ENCODE assay signal across 18 cellular contexts in the genomic region with DNA sequence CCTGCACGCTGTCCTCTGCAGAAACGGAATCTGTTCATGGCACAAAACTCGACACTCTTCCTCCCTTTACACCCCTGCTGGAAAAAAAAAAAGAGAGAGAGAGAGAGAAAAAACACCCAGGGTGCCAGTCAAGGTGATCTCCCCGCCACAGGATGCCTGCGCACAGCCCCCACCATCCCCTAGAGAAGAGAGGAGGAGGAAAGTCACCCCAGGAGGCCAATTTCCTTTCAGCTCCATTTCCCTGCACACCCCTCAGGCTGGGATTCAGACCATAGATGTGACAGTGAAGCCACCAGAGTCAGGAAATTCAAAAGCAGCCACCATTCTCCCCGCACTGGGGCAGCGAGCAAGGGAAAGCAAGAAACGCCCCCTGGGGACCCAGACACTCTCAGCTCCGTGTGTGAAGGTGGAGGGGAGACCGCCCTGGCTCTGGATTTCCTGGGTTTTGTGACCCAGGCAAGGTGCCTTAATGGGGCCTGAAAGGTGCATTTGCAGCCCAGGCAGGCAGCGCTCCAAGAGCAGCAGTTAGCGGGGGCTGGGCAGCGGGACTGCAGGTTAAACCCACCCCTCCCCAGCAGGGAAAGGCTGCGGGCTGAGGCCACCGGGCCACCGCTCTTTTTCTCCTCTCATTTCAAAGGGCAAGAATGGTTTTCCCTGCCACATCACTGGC.
DNase-seq lines count a peak whose midpoint lies in the region; ATAC-seq, FAIRE-seq and TF ChIP-seq lines count a peak whose summit lies in the region.
"Had no signal": no experiment of that assay in that cellular context is flagged by ENCODE, and none has a peak within 500 bp of the region (broad histone marks: within the 10 kb centered on the region; RNA-seq: fewer than 3 reads in every experiment).

No MANE protein-coding gene starts in this region.

- no peaks in the 10 kb centered on the region for H3K79me2 ChIP-seq in neural cell (replicated peaks; ENCODE audit: insufficient read depth, low read length)

- H3K27me3 Mint-ChIP-seq in T-helper 2 cell treated with Interferon-gamma antibody and Interleukin-4, amounts not matched to agents 5 μg/mL and 100 μg/mL, for 36 hours (ENCODE audit: low read depth) = no peaks in the 10 kb centered on the region
- H3K27me3 Mint-ChIP-seq in CD4-positive, alpha-beta memory T cell = no peaks in the 10 kb centered on the region
- no peaks in the 10 kb centered on the region for H3K27me3 Mint-ChIP-seq in activated B cell treated with CpG ODN at 0.5 μM for 24 hours

- H3K4me3 ChIP-seq in CD4-positive, alpha-beta memory T cell (ENCODE audit: low read length in 2 of 2) = no peak overlapping the region
- peak overlapping the region; percentile 47 for H3K4me3 ChIP-seq in neural cell (ENCODE audit: low read length)
- H3K4me3 ChIP-seq in kidney (ENCODE audit: low read length in 2 of 2) = no peak overlapping the region
- H3K4me3 ChIP-seq: colonic mucosa, lower lobe of right lung, smooth muscle cell, thyroid gland had no signal

- peaks cover 42% of the 10 kb centered on the region for H3K4me1 ChIP-seq in CD4-positive, alpha-beta memory T cell (ENCODE audit: insufficient read depth, low read length)
- peaks cover 0 to 5% of the 10 kb centered on the region in 2 donors for H3K4me1 ChIP-seq in kidney (ENCODE audit: control insufficient read depth in 1 of 2, insufficient read depth in 1 of 2, low read depth in 1 of 2, low read length in 2 of 2)
- H3K4me1 ChIP-seq: colonic mucosa, lower lobe of right lung, thyroid gland had no signal

- no peak for ATAC-seq in activated B cell treated with CpG ODN at 0.5 μM for 24 hours (ENCODE audit: low read depth)
- ATAC-seq: lower lobe of right lung, Panc1 had no signal

- intact Hi-C loops in CD4-positive, alpha-beta memory T cell (cut with micrococcal nuclease) = no loop called here
- intact Hi-C loops in activated B cell treated with CpG ODN at 0.5 μM for 24 hours (cut with micrococcal nuclease) (no loop called here), kidney (cut with DNase I) (no loop called here)

- no peaks in the 10 kb centered on the region for H4K20me1 ChIP-seq in neural cell (ENCODE audit: insufficient read depth)

- TF ChIP-seq RAD21 in neural cell (conservative IDR thresholded peaks at IDR 0.05) = no peak

- TF ChIP-seq CTCF in activated B cell treated with CpG ODN at 0.5 μM for 24 hours (IDR thresholded peaks at IDR 0.05) (no peak), neural cell (IDR thresholded peaks at IDR 0.05; ENCODE audit: poor library complexity, severe bottlenecking) (peak; percentile 8), kidney (IDR thresholded peaks at IDR 0.05; ENCODE audit: borderline replicate concordance, extremely low read depth, insufficient read depth) (no peak), GM10248 (IDR thresholded peaks at IDR 0.05; ENCODE audit: control extremely low read depth, extremely low read depth, low read depth, missing control alignments) (no peak)

- CTCF ChIA-PET in CD4-positive, alpha-beta memory T cell (lab: Charles Lee; ENCODE audit: partially characterized antibody) = interaction anchor here (1.1 to 12.5 kb wide), 2 partner anchors 12 to 18 kb away, joined by 3 to 122 read pairs; no protein-coding TSS in a partner anchor
- CTCF ChIA-PET in activated B cell treated with CpG ODN at 0.5 μM for 24 hours (lab: Charles Lee) (interaction anchor here (1.0 to 2.4 kb wide), 4 partner anchors 19 to 151 kb away, joined by 3 to 7 read pairs (median 6); no protein-coding TSS in a partner anchor), GM10248 (lab: Yijun Ruan, JAX) (interaction anchor here (4.1 to 6.2 kb wide), 2 partner anchors 28 to 147 kb away, joined by 17 to 50 read pairs; no protein-coding TSS in a partner anchor)

- H3K4me1 Mint-ChIP-seq in T-helper 2 cell treated with Interferon-gamma antibody and Interleukin-4, amounts not matched to agents 5 μg/mL and 100 μg/mL, for 36 hours (ENCODE audit: low read depth) = peaks cover 44% of the 10 kb centered on the region
- H3K4me1 Mint-ChIP-seq in CD4-positive, alpha-beta memory T cell = peaks cover 23 to 38% (median 31%) of the 10 kb centered on the region in 4 donors
- H3K4me1 Mint-ChIP-seq in activated B cell treated with CpG ODN at 0.5 μM for 24 hours = peaks cover 49% of the 10 kb centered on the region

- no peak overlapping the region for H3K4me2 ChIP-seq in neural cell (ENCODE audit: low read length)
- H3K4me2 ChIP-seq: smooth muscle cell had no signal

- H3K4me3 Mint-ChIP-seq in T-helper 2 cell treated with Interferon-gamma antibody and Interleukin-4, amounts not matched to agents 5 μg/mL and 100 μg/mL, for 36 hours = peak overlapping the region; percentile 24
- H3K4me3 Mint-ChIP-seq in CD4-positive, alpha-beta memory T cell = peak overlapping the region in 6 of 8 donors; percentile 54 to 77 (median 64)
- no peak overlapping the region for H3K4me3 Mint-ChIP-seq in activated B cell treated with CpG ODN at 0.5 μM for 24 hours
- H3K4me3 Mint-ChIP-seq: T-helper 1 cell treated with Interleukin-12 subunit alpha and Interleukin-12 subunit beta and Interleukin-4 antibody, amounts not matched to agents 30 μg/mL and 1 μg/mL, for 36 hours had no signal

- no peaks in the 10 kb centered on the region for H3K9me3 Mint-ChIP-seq in T-helper 2 cell treated with Interferon-gamma antibody and Interleukin-4, amounts not matched to agents 5 μg/mL and 100 μg/mL, for 36 hours
- H3K9me3 Mint-ChIP-seq in CD4-positive, alpha-beta memory T cell = peaks cover 0 to 2% (median 0%) of the 10 kb centered on the region in 8 donors
- no peaks in the 10 kb centered on the region for H3K9me3 Mint-ChIP-seq in activated B cell treated with CpG ODN at 0.5 μM for 24 hours
- H3K9me3 Mint-ChIP-seq: T-helper 1 cell treated with Interleukin-12 subunit alpha and Interleukin-12 subunit beta and Interleukin-4 antibody, amounts not matched to agents 30 μg/mL and 1 μg/mL, for 36 hours had no signal

- H3K27ac ChIP-seq in CD4-positive, alpha-beta memory T cell (ENCODE audit: low read depth, low read length) = no peak overlapping the region
- H3K27ac ChIP-seq in neural cell (ENCODE audit: low read length) (peak overlapping the region; percentile 44), kidney (ENCODE audit: low read depth in 2 of 2, low read length in 2 of 2) (no peak overlapping the region)
- H3K27ac ChIP-seq: colonic mucosa, lower lobe of right lung, thyroid gland had no signal

- H2AFZ ChIP-seq in neural cell (ENCODE audit: low read depth, low read length) = peak overlapping the region; percentile 45

- no peak for DNase-seq in T-helper 2 cell treated with Interferon-gamma antibody and Interleukin-4, amounts not matched to agents 5 μg/mL and 100 μg/mL, for 36 hours (ENCODE audit: low spot score)
- DNase-seq in T-helper 2 cell = no peak
- no peak for DNase-seq in CD4-positive, alpha-beta memory T cell
- DNase-seq in activated B cell treated with CpG ODN at 0.5 μM for 24 hours = no peak
- DNase-seq in 8988T = no peak
- no peak for DNase-seq in kidney
- DNase-seq in GM10248 (ENCODE audit: extremely low spot score) = no peak
- DNase-seq: amygdala, colonic mucosa, DMS 273 treated with DMSO at 0.1 percent for 48 hours, lower lobe of right lung, MM.1S, NCI-H345, thyroid gland had no signal

- H3K27ac Mint-ChIP-seq in T-helper 2 cell treated with Interferon-gamma antibody and Interleukin-4, amounts not matched to agents 5 μg/mL and 100 μg/mL, for 36 hours = no peak overlapping the region
- peak overlapping the region; percentile 33 to 86 (median 70) for H3K27ac Mint-ChIP-seq in CD4-positive, alpha-beta memory T cell
- H3K27ac Mint-ChIP-seq in activated B cell treated with CpG ODN at 0.5 μM for 24 hours = peak overlapping the region; percentile 19
- H3K27ac Mint-ChIP-seq: T-helper 1 cell treated with Interleukin-12 subunit alpha and Interleukin-12 subunit beta and Interleukin-4 antibody, amounts not matched to agents 30 μg/mL and 1 μg/mL, for 36 hours had no signal

- no peaks in the 10 kb centered on the region for H3K27me3 ChIP-seq in CD4-positive, alpha-beta memory T cell (ENCODE audit: insufficient read depth, low read length)
- no peaks in the 10 kb centered on the region for H3K27me3 ChIP-seq in neural cell (ENCODE audit: insufficient read depth, low read depth, low read length)
- H3K27me3 ChIP-seq: colonic mucosa, thyroid gland had no signal

- POLR2A ChIA-PET in CD4-positive, alpha-beta memory T cell (lab: Charles Lee; ENCODE audit: partially characterized antibody) = interaction anchor here (0.6 to 1.7 kb wide), 2 partner anchors 29 to 33 kb away, joined by 3 to 4 read pairs; no protein-coding TSS in a partner anchor
- POLR2A ChIA-PET in activated B cell treated with CpG ODN at 0.5 μM for 24 hours (lab: Charles Lee) (interaction anchor here (1.0 to 1.5 kb wide), 3 partner anchors 16 to 27 kb away, joined by 3 to 6 read pairs (median 3); no protein-coding TSS in a partner anchor), GM10248 (lab: Yijun Ruan, JAX) (no interaction called here)

- TF ChIP-seq EP300 in neural cell (conservative IDR thresholded peaks at IDR 0.05; ENCODE audit: poor library complexity, severe bottlenecking) = no peak

- no peaks in the 10 kb centered on the region for H3K9me2 ChIP-seq in neural cell (ENCODE audit: insufficient read depth, low read length)

- H3K36me3 Mint-ChIP-seq in T-helper 2 cell treated with Interferon-gamma antibody and Interleukin-4, amounts not matched to agents 5 μg/mL and 100 μg/mL, for 36 hours (ENCODE audit: low read depth) = no peaks in the 10 kb centered on the region
- no peaks in the 10 kb centered on the region for H3K36me3 Mint-ChIP-seq in CD4-positive, alpha-beta memory T cell
- H3K36me3 Mint-ChIP-seq in activated B cell treated with CpG ODN at 0.5 μM for 24 hours (ENCODE audit: low read depth) = no peaks in the 10 kb centered on the region

- no peaks in the 10 kb centered on the region for H3K9me3 ChIP-seq in CD4-positive, alpha-beta memory T cell (ENCODE audit: control insufficient read depth in 1 of 2, low read length in 2 of 2)
- H3K9me3 ChIP-seq in neural cell (ENCODE audit: low read length) = no peaks in the 10 kb centered on the region
- H3K9me3 ChIP-seq in kidney (ENCODE audit: control insufficient read depth in 1 of 2, low read length in 2 of 2) = no peaks in the 10 kb centered on the region
- H3K9me3 ChIP-seq: colonic mucosa, lower lobe of right lung, thyroid gland had no signal

- no peak for FAIRE-seq in kidney (lab: Jason Lieb, UNC)

- peak overlapping the region; percentile 54 for H3K9ac ChIP-seq in neural cell (ENCODE audit: low read length)
- no peak overlapping the region for H3K9ac ChIP-seq in kidney (ENCODE audit: low read length in 2 of 2)

- H3F3A ChIP-seq in neural cell (ENCODE audit: insufficient read depth, low read length, poor library complexity, severe bottlenecking) = no peaks in the 10 kb centered on the region

- H3K36me3 ChIP-seq in CD4-positive, alpha-beta memory T cell (ENCODE audit: insufficient read depth, low read length) = no peaks in the 10 kb centered on the region
- no peaks in the 10 kb centered on the region for H3K36me3 ChIP-seq in neural cell (ENCODE audit: insufficient read depth, low read length)
- no peaks in the 10 kb centered on the region for H3K36me3 ChIP-seq in kidney (ENCODE audit: control insufficient read depth in 1 of 2, insufficient read depth in 2 of 2, low read length in 2 of 2)
- H3K36me3 ChIP-seq: colonic mucosa, lower lobe of right lung, thyroid gland had no signal

TF ChIP-seq in neural cell, 6 proteins besides CTCF, POLR2A, EP300 and RAD21 (continues in another document):
- TF ChIP-seq MXI1 (conservative IDR thresholded peaks at IDR 0.05; ENCODE audit: poor library complexity, severe bottlenecking) = peak; percentile 26
